In the genomic region with DNA sequence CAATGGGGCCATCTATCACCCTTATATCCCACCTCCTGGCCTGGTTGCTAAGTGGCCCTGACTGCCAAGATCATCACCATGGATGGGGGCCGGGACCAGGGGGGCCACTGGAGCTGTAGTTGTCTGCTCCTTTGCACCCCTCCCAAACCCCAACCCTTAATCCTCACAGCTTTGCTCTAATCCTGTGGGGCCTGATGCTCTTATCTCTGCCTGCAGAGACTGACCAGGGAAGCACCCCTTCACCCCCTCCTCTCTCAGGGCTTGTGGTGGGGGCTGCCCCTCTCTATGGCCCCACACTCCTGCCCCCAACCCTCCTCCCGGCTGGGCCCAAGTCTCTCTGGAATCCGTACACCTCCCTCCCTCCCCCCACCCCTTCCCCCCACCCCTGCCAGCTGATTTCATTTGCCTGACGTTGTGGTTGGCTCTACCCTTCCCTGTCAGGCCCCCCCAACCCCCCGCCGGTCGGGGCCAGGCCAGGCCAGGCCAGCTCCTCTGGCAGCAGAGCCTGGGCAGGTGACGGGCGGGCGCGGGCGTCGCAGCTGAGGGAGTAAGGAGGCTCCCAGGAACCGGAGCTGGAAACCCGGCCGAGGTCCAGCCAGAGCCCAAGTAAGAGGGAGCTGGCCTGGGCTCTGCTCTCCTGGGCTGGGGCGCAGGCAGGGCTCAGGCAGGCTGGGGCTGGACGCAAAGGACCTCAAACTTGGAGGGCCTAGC, we compare ENCODE assay signal across 16 cellular contexts. TPM values are rescaled to one million over a fixed set of nuclear protein-coding genes. Genes with fewer than 3 reads are reported as not detected.
DNase-seq lines count a peak whose midpoint lies in the region; ATAC-seq and TF ChIP-seq lines count a peak whose summit lies in the region.
"Had no signal": no experiment of that assay in that cellular context is flagged by ENCODE, and none has a peak within 500 bp of the region (broad histone marks: within the 10 kb centered on the region; RNA-seq: fewer than 3 reads in every experiment).

Gene GNB3, plus strand, starts transcription at position 498 of the 711 bp plus-strand sequence. CDS start 363 bp downstream, outside the sequence.

- TF ChIP-seq CTCF in A673 (conservative IDR thresholded peaks at IDR 0.05; ENCODE audit: low read depth, low read length) (no peak), MM.1S (IDR thresholded peaks at IDR 0.05; ENCODE audit: low read length) (no peak), brain (conservative IDR thresholded peaks at IDR 0.05) (no peak), GM13976 (IDR thresholded peaks at IDR 0.05; ENCODE audit: borderline replicate concordance, control extremely low read depth, extremely low read depth, insufficient read depth, missing control alignments) (no peak)

- H3K4me1 Mint-ChIP-seq in brain (peaks cover 31% of the 10 kb centered on the region), memory B cell (peaks cover 20% of the 10 kb centered on the region)

- peak within 1 kb of the TSS; percentile 56 for H3K4me2 ChIP-seq in MM.1S (ENCODE audit: low read depth, low read length)

- peaks cover 45% of the 10 kb centered on the region for H3K36me3 ChIP-seq in A673 (ENCODE audit: insufficient read depth, low read length, poor library complexity, severe bottlenecking)
- H3K36me3 ChIP-seq in MM.1S (replicated peaks; ENCODE audit: insufficient read depth, low read length): no peaks in the 10 kb centered on the region

- H3K9me2 ChIP-seq in MM.1S (replicated peaks; ENCODE audit: insufficient read depth, low read length): no peaks in the 10 kb centered on the region

- BruUV-seq in A673 (replicated peaks; lab: Mats Ljungman, UMichigan): no TSS peak

- POLR2A ChIA-PET in A673 (lab: Charles Lee; ENCODE audit: low non-redundant PET): no interaction called here

- ATAC-seq in memory B cell (ENCODE audit: low read depth) (no peak), GM21367 (IDR thresholded peaks at IDR 0.05; ENCODE audit: unreplicated experiment) (no peak)
- ATAC-seq: activated T-cell treated with anti-CD3 and anti-CD28 coated beads, Interleukin-2, amount 50 U/mL, for 72 hours; stimulated activated naive CD8-positive, alpha-beta T cell treated with anti-CD3 and anti-CD28 coated beads, Interleukin-15, Interleukin-2, amounts not matched to agents 100 U/mL and 50 U/mL, for 24 hours had no signal

- DNase-seq in A673 (ENCODE audit: low spot score): no peak
- no peak for DNase-seq in MM.1S
- DNase-seq in memory B cell (ENCODE audit: low spot score in 2 of 2): no peak
- DNase-seq in cortex of kidney (lab: John Stamatoyannopoulos, UW): no peak
- no peak for DNase-seq in activated effector memory CD4-positive, alpha-beta T cell treated with Interleukin-2 at 50 U/mL for 16 hours
- no peak for DNase-seq in GM13976 (ENCODE audit: low spot score)
- DNase-seq: ACHN; activated CD4-positive, alpha-beta memory T cell treated with anti-CD3 and anti-CD28 coated beads, Interleukin-2, amount 10 ng/mL, durations not matched to agents 7 days and 5 days; activated T-cell treated with anti-CD3 and anti-CD28 coated beads, Interleukin-2, amount 50 U/mL, for 72 hours; stimulated activated naive CD8-positive, alpha-beta T cell treated with anti-CD3 and anti-CD28 coated beads, Interleukin-15, Interleukin-2, amounts not matched to agents 100 U/mL and 50 U/mL, for 24 hours had no signal

- no peaks in the 10 kb centered on the region for H3K9me3 ChIP-seq in A673 (ENCODE audit: low read depth, low read length, poor library complexity, severe bottlenecking)
- no peaks in the 10 kb centered on the region for H3K9me3 ChIP-seq in MM.1S (replicated peaks; ENCODE audit: insufficient read depth, low read length)
- H3K9me3 ChIP-seq: Caco-2, psoas muscle, upper lobe of left lung had no signal

- H3K4me3 Mint-ChIP-seq in brain (peak within 1 kb of the TSS in 2 of 5 experiments; percentile 6 to 26), memory B cell (peak within 1 kb of the TSS; percentile 25)
- H3K4me3 Mint-ChIP-seq: activated CD4-positive, alpha-beta memory T cell treated with anti-CD3 and anti-CD28 coated beads, Interleukin-2, amount 10 ng/mL, durations not matched to agents 7 days and 5 days; activated T-cell treated with anti-CD3 and anti-CD28 coated beads, Interleukin-2, amount 50 U/mL, for 72 hours had no signal

- H3K4me3 ChIP-seq in A673 (ENCODE audit: low read depth, low read length, poor library complexity, severe bottlenecking) (no peak within 1 kb of the TSS), MM.1S (ENCODE audit: low read length) (no peak within 1 kb of the TSS)
- H3K4me3 ChIP-seq: psoas muscle, SK-N-MC, upper lobe of left lung had no signal

- H3K27ac Mint-ChIP-seq in brain (peak within 1 kb of the TSS; percentile 62 to 97 (median 90)), memory B cell (no peak within 1 kb of the TSS)
- H3K27ac Mint-ChIP-seq: activated CD4-positive, alpha-beta memory T cell treated with anti-CD3 and anti-CD28 coated beads, Interleukin-2, amount 10 ng/mL, durations not matched to agents 7 days and 5 days; activated T-cell treated with anti-CD3 and anti-CD28 coated beads, Interleukin-2, amount 50 U/mL, for 72 hours had no signal

- H3K4me1 ChIP-seq in A673 (ENCODE audit: insufficient read depth, low read length, poor library complexity, severe bottlenecking): no peaks in the 10 kb centered on the region
- H3K4me1 ChIP-seq in MM.1S (ENCODE audit: low read length): peaks cover 11% of the 10 kb centered on the region
- H3K4me1 ChIP-seq: psoas muscle had no signal

- no peaks in the 10 kb centered on the region for H3K27me3 ChIP-seq in A673 (replicated peaks; ENCODE audit: insufficient read depth, low read depth, low read length, poor library complexity)
- no peaks in the 10 kb centered on the region for H3K27me3 ChIP-seq in MM.1S (replicated peaks; ENCODE audit: insufficient read depth, low read length)
- H3K27me3 ChIP-seq: upper lobe of left lung had no signal

- no peaks in the 10 kb centered on the region for H3F3A ChIP-seq in MM.1S (ENCODE audit: insufficient read depth, low read length)

- H3K79me2 ChIP-seq in MM.1S (ENCODE audit: low read length): no peaks in the 10 kb centered on the region

- H3K27ac ChIP-seq in A673 (ENCODE audit: low read depth, low read length, poor library complexity, severe bottlenecking): no peak within 1 kb of the TSS
- peak within 1 kb of the TSS; percentile 25; the same call in 1 of the 2 replicates for H3K27ac ChIP-seq in MM.1S (ENCODE audit: low read length)
- H3K27ac ChIP-seq: psoas muscle, SK-N-MC, upper lobe of left lung had no signal

- CTCF ChIA-PET in A673 (lab: Charles Lee): no interaction called here

- in situ Hi-C loops in GM13976 (cut with MboI; ENCODE audit: low sequenced_read_pairs, unreplicated experiment): no loop called here

- H2AFZ ChIP-seq in MM.1S (ENCODE audit: low read length): peak within 1 kb of the TSS; percentile 72

- H3K27me3 Mint-ChIP-seq in brain (peaks cover 3% of the 10 kb centered on the region), memory B cell (peaks cover 6% of the 10 kb centered on the region)
- H3K27me3 Mint-ChIP-seq: activated CD4-positive, alpha-beta memory T cell treated with anti-CD3 and anti-CD28 coated beads, Interleukin-2, amount 10 ng/mL, durations not matched to agents 7 days and 5 days had no signal

- H3K9me3 Mint-ChIP-seq in brain (no peaks in the 10 kb centered on the region), memory B cell (no peaks in the 10 kb centered on the region)
- H3K9me3 Mint-ChIP-seq: activated CD4-positive, alpha-beta memory T cell treated with anti-CD3 and anti-CD28 coated beads, Interleukin-2, amount 10 ng/mL, durations not matched to agents 7 days and 5 days; activated T-cell treated with anti-CD3 and anti-CD28 coated beads, Interleukin-2, amount 50 U/mL, for 72 hours had no signal

- H3K9ac ChIP-seq in MM.1S (ENCODE audit: low read length): peak within 1 kb of the TSS; percentile 7; the same call in 1 of the 2 replicates

- intact Hi-C loops in A673 (cut with micrococcal nuclease; ENCODE audit: unreplicated experiment): no loop called here

- H3K36me3 Mint-ChIP-seq in brain: peaks cover 40% of the 10 kb centered on the region
- no peaks in the 10 kb centered on the region for H3K36me3 Mint-ChIP-seq in memory B cell

- H4K20me1 ChIP-seq in MM.1S (ENCODE audit: insufficient read depth, low read length): no peaks in the 10 kb centered on the region

RNA-seq across cellular contexts. Expression of gene GNB3, which starts in this region (rescaled TPM):
- total RNA-seq in A673 (2021): 20.7 and 21.8 TPM in 2 replicates
- polyA plus RNA-seq in brain (ENCODE audit: insufficient read depth, low read depth, low replicate concordance): 4.8 TPM
- total RNA-seq: activated CD4-positive, alpha-beta memory T cell treated with anti-CD3 and anti-CD28 coated beads, Interleukin-2, amount 10 ng/mL, durations not matched to agents 7 days and 5 days had no signal
